In genomic region chr7:13742719-13743640, GRCh38 we compare ENCODE assay signal across 8 cellular contexts.
DNase-seq lines count a peak whose midpoint lies in the region; ATAC-seq, FAIRE-seq and TF ChIP-seq lines count a peak whose summit lies in the region.

No MANE protein-coding gene starts in this region.

- TF ChIP-seq CTCF in GM10248 (IDR thresholded peaks at IDR 0.05; ENCODE audit: control extremely low read depth, extremely low read depth, low read depth, missing control alignments) (peak; percentile 38), GM12878 (IDR thresholded peaks at IDR 0.05 in 2 of 3, conservative IDR thresholded peaks at IDR 0.05 in 1 of 3; ENCODE audit: control insufficient read depth in 2 of 3, extremely low read depth in 1 of 3, insufficient read depth in 1 of 3, low read depth in 3 of 3, low read length in 3 of 3) (peak in 1 of 3 experiments; percentile 39; a peak in 1 of 6 replicates), tibial nerve (IDR thresholded peaks at IDR 0.05) (peak; percentile 21 to 48 (median 30))

- ATAC-seq in GM12878: peak; percentile 61
- ATAC-seq in HG03442 (IDR thresholded peaks at IDR 0.05; ENCODE audit: unreplicated experiment): no peak
- no peak for ATAC-seq in HG03565 (IDR thresholded peaks at IDR 0.05; ENCODE audit: unreplicated experiment)

- RAD21 ChIA-PET in GM12878 (lab: Charles Lee; ENCODE audit: unreplicated experiment): interaction anchor here (0.8 to 1.1 kb wide), 2 partner anchors 461 to 1104 kb away, joined by 3 to 4 read pairs; no protein-coding TSS in a partner anchor

- H3K27me3 ChIP-seq in GM12878 (replicated peaks in 1 of 2; ENCODE audit: control insufficient read depth in 2 of 2, insufficient read depth in 2 of 2, low read length in 1 of 2): no peaks in the 10 kb centered on the region
- H3K27me3 ChIP-seq in tibial nerve: no peaks in the 10 kb centered on the region

- SMC1A ChIA-PET in GM12878 (lab: Charles Lee; ENCODE audit: uncharacterized antibody, unreplicated experiment): interaction anchor here (0.7 to 2.1 kb wide), 5 partner anchors 17 to 949 kb away, joined by 3 to 6 read pairs (median 3); no protein-coding TSS in a partner anchor

- no peak overlapping the region for H2AFZ ChIP-seq in GM12878 (ENCODE audit: control insufficient read depth, low read depth, low read length)

- BruUV-seq in GM12878 (replicated peaks; lab: Mats Ljungman, UMichigan): no TSS peak

- H3K9me3 ChIP-seq in GM12878 (replicated peaks; ENCODE audit: control insufficient read depth, insufficient read depth, low read length) (no peaks in the 10 kb centered on the region), tibial nerve (no peaks in the 10 kb centered on the region)

- POLR2A ChIA-PET in GM10248 (lab: Yijun Ruan, JAX): no interaction called here
- POLR2A ChIA-PET in GM12878 (lab: Charles Lee): no interaction called here

- H3K4me3 ChIP-seq in GM12878 (no peak overlapping the region), tibial nerve (no peak overlapping the region)

- no peaks in the 10 kb centered on the region for H3K4me1 ChIP-seq in GM12878 (ENCODE audit: control insufficient read depth, insufficient read depth, low read length)
- peaks cover 0 to 12% (median 0%) of the 10 kb centered on the region in 4 donors for H3K4me1 ChIP-seq in tibial nerve

- no peak for DNase-seq in GM10248 (ENCODE audit: extremely low spot score)
- peak; percentile 18 for DNase-seq in NCI-H2107 (lab: John Stamatoyannopoulos, UW)
- no peak for DNase-seq in GM12878 (ENCODE audit: low read depth, low spot score)
- peak; percentile 75 for DNase-seq in iris pigment epithelial cell (ENCODE audit: low read depth)
- peak in 1 of 2 donors; percentile 11 for DNase-seq in tibial nerve (ENCODE audit: low spot score in 2 of 2)
- no peak for DNase-seq in effector CD4-positive, alpha-beta T cell

- no peak for TF ChIP-seq EP300 in GM12878 (IDR thresholded peaks at IDR 0.05; ENCODE audit: borderline replicate concordance in 1 of 2, control insufficient read depth in 1 of 2, low read depth in 2 of 2, low read length in 2 of 2)
- no peak for TF ChIP-seq EP300 in tibial nerve (IDR thresholded peaks at IDR 0.05)

- no peaks in the 10 kb centered on the region for H3K36me3 ChIP-seq in GM12878 (ENCODE audit: control insufficient read depth in 2 of 2, insufficient read depth in 2 of 2, low read length in 1 of 2)
- H3K36me3 ChIP-seq in tibial nerve: no peaks in the 10 kb centered on the region

- intact Hi-C loops in GM12878 (cut with micrococcal nuclease; ENCODE audit: unreplicated experiment): loop anchor here (5.0 kb wide), 2 partner anchors 216 to 461 kb away; no protein-coding TSS in a partner anchor

- no peak for FAIRE-seq in GM12878 (lab: Jason Lieb, UNC)

- no peak overlapping the region for H3K27ac ChIP-seq in GM12878 (ENCODE audit: control insufficient read depth, insufficient read depth)
- no peak overlapping the region for H3K27ac ChIP-seq in tibial nerve

- no peaks in the 10 kb centered on the region for H3K79me2 ChIP-seq in GM12878 (ENCODE audit: control insufficient read depth, insufficient read depth, low read length)

- in situ Hi-C loops in GM12878 (cut with MboI): loop anchor here (25.0 kb wide), 1 partner anchor 456 kb away; no protein-coding TSS in a partner anchor

- no peak overlapping the region for H3K9ac ChIP-seq in GM12878 (ENCODE audit: control insufficient read depth, insufficient read depth, low read length)

- CTCF ChIA-PET in GM10248 (lab: Yijun Ruan, JAX): interaction anchor here (1.1 to 2.0 kb wide), 4 partner anchors 15 to 462 kb away, joined by 3 to 11 read pairs (median 4); no protein-coding TSS in a partner anchor
- CTCF ChIA-PET in GM12878 (lab: Yijun Ruan, JAX): interaction anchor here (0.6 to 4.1 kb wide), 12 partner anchors 9 to 1218 kb away, joined by 3 to 41 read pairs (median 4); no protein-coding TSS in a partner anchor

- TF ChIP-seq RAD21 in GM12878 (IDR thresholded peaks at IDR 0.05; ENCODE audit: insufficient read depth, low read depth, low read length): peak; percentile 17; the same call in 1 of the 2 replicates

- TF ChIP-seq POLR2A in GM12878 (IDR thresholded peaks at IDR 0.05; ENCODE audit: low read depth, low read length) (no peak), tibial nerve (IDR thresholded peaks at IDR 0.05) (no peak)

- H4K20me1 ChIP-seq in GM12878 (ENCODE audit: control insufficient read depth, insufficient read depth): no peaks in the 10 kb centered on the region

- 11% methylated on average over 5 of the region's 5 CpGs for WGBS in GM12878 (ENCODE audit: insufficient coverage, insufficient replicate concordance, low lambda C conversion rate, missing lambda C conversion rate)
- WGBS in tibial nerve, 2 donors: 45% methylated on average over 5 of the region's 5 CpGs

- H3K4me2 ChIP-seq in GM12878 (ENCODE audit: control insufficient read depth, insufficient read depth): no peak overlapping the region

TF ChIP-seq in GM12878, 131 proteins besides CTCF, POLR2A, EP300 and RAD21:
- TF ChIP-seq YBX1 (IDR thresholded peaks at IDR 0.05): no peak
- TF ChIP-seq SMC3 (IDR thresholded peaks at IDR 0.05; ENCODE audit: borderline replicate concordance, low read length): peak; percentile 18; the same call in 1 of the 2 replicates

Comparison
In these comparisons a context has a peak if more than half of its experiments do, and no peak if none do; other contexts are left out.
1. DNase-seq: peak in NCI-H2107 (single experiment) and iris pigment epithelial cell (single experiment); none in GM10248 (single experiment), GM12878 (single experiment) and effector CD4-positive, alpha-beta T cell (single experiment).